25 cellular contexts compared by ENCODE assay signal in the genomic region with DNA sequence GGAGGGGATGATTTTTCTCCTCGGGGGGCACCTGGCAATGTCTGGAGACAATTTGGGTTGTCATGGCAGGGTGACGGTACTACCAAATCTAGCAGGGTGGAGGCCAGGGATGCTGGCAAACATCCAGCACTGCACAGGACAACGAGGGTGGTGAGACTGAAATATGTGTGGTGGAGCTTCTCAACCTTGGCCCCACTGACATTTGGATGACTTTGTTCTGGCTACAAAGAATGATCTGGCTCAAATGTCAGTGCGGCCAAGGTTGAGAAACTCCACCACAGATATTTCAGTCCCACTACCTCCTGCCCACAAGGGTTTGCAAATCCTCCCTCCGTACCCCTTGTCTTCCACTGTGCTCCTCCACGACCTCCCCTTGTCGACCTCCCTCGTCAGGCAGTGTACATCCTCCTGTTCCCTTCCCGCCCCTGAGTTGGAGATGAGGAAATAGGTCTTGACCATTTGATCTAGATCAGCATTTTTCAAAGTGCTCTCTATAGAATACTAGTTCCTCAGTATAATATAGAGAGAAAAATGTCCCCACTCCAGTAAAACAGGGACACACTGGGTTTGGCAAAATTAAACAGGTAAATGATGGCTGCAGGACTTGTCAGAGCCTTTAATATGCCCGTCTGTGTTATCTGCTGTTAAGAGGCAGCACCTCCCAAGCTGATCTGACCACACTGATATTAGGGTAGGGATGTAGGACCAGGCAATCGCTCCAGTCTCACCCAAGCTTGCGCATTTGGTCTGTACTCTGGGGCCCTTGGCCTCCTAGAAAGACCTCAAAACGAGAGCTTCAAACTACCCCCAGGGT. TPM values are rescaled to one million over a fixed set of nuclear protein-coding genes. Genes with fewer than 3 reads are reported as not detected.
DNase-seq lines count a peak whose midpoint lies in the region; ATAC-seq and TF ChIP-seq lines count a peak whose summit lies in the region.
"Had no signal": no experiment of that assay in that cellular context is flagged by ENCODE, and none has a peak within 500 bp of the region (broad histone marks: within the 10 kb centered on the region; RNA-seq: fewer than 3 reads in every experiment).

No MANE protein-coding gene starts in this region.

- peaks cover 10 to 11% of the 10 kb centered on the region in 2 donors for H3K27me3 Mint-ChIP-seq in stimulated activated naive B cell treated with anti-CD40 and anti-IgM and Interleukin-4, amounts not matched to agents 10 μg/mL and 1 μg/mL and 100 μg/mL, for 72 hours
- H3K27me3 Mint-ChIP-seq: CD4-positive, CD25-positive, alpha-beta regulatory T cell had no signal

- H3K9ac ChIP-seq in adipocyte (ENCODE audit: low read length), result peak overlapping the region; percentile 34
- H3K9ac ChIP-seq: GM23248 had no signal

- TF ChIP-seq CTCF in heart left ventricle (IDR thresholded peaks at IDR 0.05), result no peak
- TF ChIP-seq CTCF in thyroid gland (IDR thresholded peaks at IDR 0.05), result no peak

- peak overlapping the region in 11 of 12 donors; percentile 26 to 82 (median 62) for H3K27ac ChIP-seq in heart left ventricle
- no peak overlapping the region for H3K27ac ChIP-seq in thyroid gland
- H3K27ac ChIP-seq: GM23248, HL-60 had no signal

- peaks cover 0 to 57% (median 26%) of the 10 kb centered on the region in 9 donors for H3K36me3 ChIP-seq in heart left ventricle
- peaks cover 64% of the 10 kb centered on the region for H3K36me3 ChIP-seq in adipocyte (ENCODE audit: control insufficient read depth, insufficient read depth, low read length, severe bottlenecking)
- peaks cover 41 to 61% of the 10 kb centered on the region in 2 donors for H3K36me3 ChIP-seq in thyroid gland
- H3K36me3 ChIP-seq: BE2C had no signal

- TF ChIP-seq POLR2A in heart left ventricle (IDR thresholded peaks at IDR 0.05), result no peak
- TF ChIP-seq POLR2A in thyroid gland (IDR thresholded peaks at IDR 0.05), result no peak

- peak in 3 of 5 donors; percentile 46 to 82 (median 63) for DNase-seq in heart left ventricle
- DNase-seq in left cardiac atrium, result no peak
- DNase-seq in adipocyte (ENCODE audit: low read depth), result no peak
- DNase-seq in left ventricle myocardium superior, result peak; percentile 64
- DNase-seq in stimulated activated naive B cell treated with anti-CD40 and anti-IgM and Interleukin-4, amounts not matched to agents 10 μg/mL and 1 μg/mL and 100 μg/mL, for 72 hours, result no peak
- no peak for DNase-seq in HuH-7.5 (ENCODE audit: low spot score)
- no peak for DNase-seq in AG08396 (ENCODE audit: low spot score)
- no peak for DNase-seq in thyroid gland
- DNase-seq: BE2C; CD4-positive, CD25-positive, alpha-beta regulatory T cell; DMS79; GM23248; IMR-90; NCI-H1048; NCI-H1417 treated with DMSO at 0.1 percent for 48 hours; NCI-H187; NCI-H446 treated with DMSO at 0.1 percent for 48 hours; NCI-H526 treated with DMSO at 0.1 percent for 48 hours; PC-3; SIG-M5 had no signal

- H3K4me1 ChIP-seq in heart left ventricle (peaks cover 0 to 46% (median 10%) of the 10 kb centered on the region in 12 donors), adipocyte (ENCODE audit: control insufficient read depth, insufficient read depth, low read length) (peaks cover 34% of the 10 kb centered on the region), thyroid gland (peaks cover 1 to 4% of the 10 kb centered on the region in 2 donors)
- H3K4me1 ChIP-seq: HAP-1 had no signal

- peak in 3 of 4 donors; percentile 7 to 46 (median 34) for ATAC-seq in heart left ventricle
- ATAC-seq in left cardiac atrium, result no peak
- ATAC-seq in left ventricle myocardium superior, result peak; percentile 42
- ATAC-seq in stimulated activated naive B cell treated with anti-CD40 and anti-IgM and Interleukin-4, amounts not matched to agents 10 μg/mL and 1 μg/mL and 100 μg/mL, for 72 hours (replicated peaks), result peak; percentile 67 to 75
- ATAC-seq: PC-3, SK-N-SH treated with all-trans-retinoic acid at 6 μM for 48 hours had no signal

- no peaks in the 10 kb centered on the region for H3K9me3 Mint-ChIP-seq in stimulated activated naive B cell treated with anti-CD40 and anti-IgM and Interleukin-4, amounts not matched to agents 10 μg/mL and 1 μg/mL and 100 μg/mL, for 72 hours
- H3K9me3 Mint-ChIP-seq: CD4-positive, CD25-positive, alpha-beta regulatory T cell had no signal

- peaks cover 9 to 18% of the 10 kb centered on the region in 2 donors for H3K4me1 Mint-ChIP-seq in stimulated activated naive B cell treated with anti-CD40 and anti-IgM and Interleukin-4, amounts not matched to agents 10 μg/mL and 1 μg/mL and 100 μg/mL, for 72 hours

- H3K4me3 ChIP-seq in heart left ventricle (no peak overlapping the region), adipocyte (ENCODE audit: low read length) (no peak overlapping the region), thyroid gland (replicated peaks in 1 of 3) (no peak overlapping the region)
- H3K4me3 ChIP-seq: GM23248, HAP-1 had no signal

- peaks cover 27 to 34% of the 10 kb centered on the region in 2 donors for H3K36me3 Mint-ChIP-seq in stimulated activated naive B cell treated with anti-CD40 and anti-IgM and Interleukin-4, amounts not matched to agents 10 μg/mL and 1 μg/mL and 100 μg/mL, for 72 hours
- H3K36me3 Mint-ChIP-seq: CD4-positive, CD25-positive, alpha-beta regulatory T cell had no signal

- WGBS in heart left ventricle, 4 donors, result 78 to 80% (median 79%) methylated on average over 13 of the region's 13 CpGs
- 82 to 87% methylated on average over 13 of the region's 13 CpGs for WGBS in thyroid gland, 2 donors

- H3K9me3 ChIP-seq in heart left ventricle, result no peaks in the 10 kb centered on the region
- no peaks in the 10 kb centered on the region for H3K9me3 ChIP-seq in adipocyte (ENCODE audit: control insufficient read depth, low read length)
- H3K9me3 ChIP-seq in thyroid gland, result no peaks in the 10 kb centered on the region
- H3K9me3 ChIP-seq: BE2C, HAP-1 had no signal

- intact Hi-C loops in heart left ventricle (cut with DNase I), result loop anchor here (5.0 to 10.0 kb wide), 10 partner anchors 97 to 525 kb away; partner anchors contain the start of gene TAF1C (in 3 of the 10)
- intact Hi-C loops in left cardiac atrium (cut with DNase I), result loop anchor here (5.0 to 10.0 kb wide), 3 partner anchors 212 to 525 kb away; no protein-coding TSS in a partner anchor
- intact Hi-C loops in left ventricle myocardium superior (cut with micrococcal nuclease), result no loop called here
- intact Hi-C loops in thyroid gland (cut with DNase I), result loop anchor here (10.0 kb wide), 1 partner anchor 225 kb away; the partner anchor contains the start of gene TAF1C

- no peak overlapping the region for H3K4me3 Mint-ChIP-seq in stimulated activated naive B cell treated with anti-CD40 and anti-IgM and Interleukin-4, amounts not matched to agents 10 μg/mL and 1 μg/mL and 100 μg/mL, for 72 hours
- H3K4me3 Mint-ChIP-seq: CD4-positive, CD25-positive, alpha-beta regulatory T cell had no signal

- H3K27me3 ChIP-seq in heart left ventricle (no peaks in the 10 kb centered on the region), adipocyte (replicated peaks; ENCODE audit: control insufficient read depth, insufficient read depth, low read length) (no peaks in the 10 kb centered on the region), thyroid gland (no peaks in the 10 kb centered on the region)

- H3K27ac Mint-ChIP-seq in stimulated activated naive B cell treated with anti-CD40 and anti-IgM and Interleukin-4, amounts not matched to agents 10 μg/mL and 1 μg/mL and 100 μg/mL, for 72 hours, result no peak overlapping the region
- H3K27ac Mint-ChIP-seq: CD4-positive, CD25-positive, alpha-beta regulatory T cell had no signal

RNA-seq across cellular contexts. Expression of gene OSGIN1, which starts 6.8 kb away (rescaled TPM):
- 10 to 100 TPM in 2 of 9 donors, 1 to 10 TPM in 7; 3.3 to 11.0 (median 7.0) TPM for total RNA-seq in heart left ventricle
- 10 to 100 TPM in 1 of 2 donors, 1 to 10 TPM in 1; 7.4 to 12.8 TPM for polyA plus RNA-seq in heart left ventricle
- 1 to 10 TPM; 7.0 to 8.3 TPM for total RNA-seq in left cardiac atrium
- total RNA-seq in left ventricle myocardium superior, result 4.7 TPM
- 10 to 100 TPM; 14.5 to 53.5 (median 31.9) TPM for total RNA-seq in thyroid gland

RNA-seq across cellular contexts. Expression of gene NECAB2, which starts 8.2 kb away (rescaled TPM):
- 1 to 10 TPM in 2 of 9 donors, under 1 TPM in 5, not detected in 2; 0.24 to 1.3 (median 0.77) TPM for total RNA-seq in heart left ventricle
- 1 to 10 TPM; 1.2 to 2.1 TPM for polyA plus RNA-seq in heart left ventricle
- total RNA-seq in left cardiac atrium, result under 1 TPM in 1 of 2 donors, not detected in 1; 0.91 TPM
- 0.84 TPM for total RNA-seq in left ventricle myocardium superior
- total RNA-seq in thyroid gland, result under 1 TPM in 2 of 4 donors, not detected in 2; 0.63 to 0.94 TPM
- total RNA-seq: CD4-positive, CD25-positive, alpha-beta regulatory T cell; GM23248; HT1080; IMR-90; RPMI7951 had no signal
- polyA plus RNA-seq: CD4-positive, CD25-positive, alpha-beta regulatory T cell had no signal

Comparison
In these comparisons a context has a peak if more than half of its experiments do, and no peak if none do; other contexts are left out.
1. ATAC-seq: peak in heart left ventricle (3 of 4), left ventricle myocardium superior (single experiment) and stimulated activated naive B cell treated with anti-CD40 and anti-IgM and Interleukin-4, amounts not matched to agents 10 μg/mL and 1 μg/mL and 100 μg/mL, for 72 hours (2 of 2); none in left cardiac atrium (0 of 2).
2. DNase-seq: peak in heart left ventricle (3 of 5) and left ventricle myocardium superior (single experiment); none in left cardiac atrium (single experiment), adipocyte (single experiment), stimulated activated naive B cell treated with anti-CD40 and anti-IgM and Interleukin-4, amounts not matched to agents 10 μg/mL and 1 μg/mL and 100 μg/mL, for 72 hours (single experiment), HuH-7.5 (single experiment), AG08396 (single experiment) and thyroid gland (0 of 2).
3. H3K27ac ChIP-seq: peak in heart left ventricle (11 of 12); none in thyroid gland (0 of 3).